2 cellular contexts compared by ENCODE assay signal in the genomic region with DNA sequence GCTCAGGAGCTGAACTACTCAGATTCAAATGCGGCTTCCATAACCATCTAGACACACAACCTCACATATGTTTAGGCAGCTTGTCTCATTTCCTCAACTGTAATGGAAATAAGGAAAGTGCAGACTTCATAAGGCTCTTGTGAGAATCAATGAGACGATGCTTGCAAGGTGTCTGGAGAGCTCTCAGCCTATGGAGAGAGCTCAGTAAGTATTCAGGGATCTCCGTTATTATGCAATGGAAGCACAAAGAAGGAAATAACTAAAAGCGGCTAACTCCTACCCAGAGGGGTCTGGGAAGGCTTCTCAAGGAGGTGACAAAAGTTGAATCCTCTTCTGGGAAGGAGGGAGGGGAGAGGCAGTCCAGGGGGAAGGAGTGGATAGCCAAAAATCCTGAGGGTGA.
TF ChIP-seq lines count a peak whose summit lies in the region.

No MANE protein-coding gene starts in this region.

TF ChIP-seq in HepG2, 621 proteins besides CTCF, POLR2A, EP300 and RAD21:
- TF ChIP-seq ISX (CRISPR knock-in tag; conservative IDR thresholded peaks at IDR 0.05) (no peak), RFX5 (IDR thresholded peaks at IDR 0.05; ENCODE audit: low read depth, low read length) (no peak), ZBTB21 (CRISPR knock-in tag; IDR thresholded peaks at IDR 0.05) (no peak), CBX1 (IDR thresholded peaks at IDR 0.05; ENCODE audit: low read depth) (no peak), ZSCAN25 (CRISPR knock-in tag; IDR thresholded peaks at IDR 0.05) (no peak), SNAPC5 (CRISPR knock-in tag; IDR thresholded peaks at IDR 0.05; ENCODE audit: borderline replicate concordance) (no peak), CEBPB (IDR thresholded peaks at IDR 0.05; ENCODE audit: borderline replicate concordance, low read depth, low read length) (peak; percentile 64; the same call in 1 of the 2 replicates)

TF ChIP-seq in K562, 482 proteins besides CTCF, POLR2A, EP300 and RAD21:
- TF ChIP-seq BRCA1 (IDR thresholded peaks at IDR 0.05), result no peak
- no peak for TF ChIP-seq BRCA1 (CRISPR knock-in tag; IDR thresholded peaks at IDR 0.05)
- TF ChIP-seq CEBPG (CRISPR knock-in tag; IDR thresholded peaks at IDR 0.05), result no peak
- TF ChIP-seq CEBPG (tag; conservative IDR thresholded peaks at IDR 0.05 in 1 of 2, IDR thresholded peaks at IDR 0.05 in 1 of 2), result 0 out of 4 replicates have a peak, but pooled peaks of 1 of the 2 experiments have one; percentile 20
- no peak for TF ChIP-seq NCOA4 (IDR thresholded peaks at IDR 0.05; ENCODE audit: partially characterized antibody)
